In the genomic region with DNA sequence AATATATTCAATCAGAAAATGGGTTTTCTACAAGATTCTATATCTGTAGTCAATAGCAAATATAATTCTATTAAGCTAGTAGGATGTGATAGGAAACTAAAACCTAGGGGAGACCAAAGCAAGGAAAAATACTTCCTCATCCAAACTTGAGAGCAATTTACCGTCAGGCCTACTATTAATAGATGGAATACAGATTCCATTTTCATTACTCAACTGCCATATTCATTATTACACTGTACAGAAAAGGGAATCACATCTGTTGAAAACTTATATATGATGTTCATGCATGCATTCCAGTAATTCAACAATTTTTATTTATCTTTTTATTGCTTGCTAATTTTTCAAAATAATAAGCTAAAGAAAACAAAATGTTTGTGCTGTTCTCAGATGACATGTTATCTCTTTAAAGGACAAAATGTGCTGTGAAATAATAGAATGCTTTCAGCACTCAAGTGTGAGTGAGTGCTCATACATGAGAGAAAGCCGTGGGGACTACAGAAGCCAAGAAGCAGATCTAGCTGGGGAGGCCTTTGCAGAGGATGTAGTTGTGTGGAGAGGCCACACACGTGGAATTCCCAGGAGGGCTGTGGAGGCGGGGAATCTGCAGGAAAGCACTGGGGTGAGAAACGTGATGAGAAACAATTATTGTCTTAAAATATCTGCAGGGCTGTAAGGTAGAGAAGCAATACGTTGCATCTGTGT, we compare ENCODE assay signal across 1 cellular context.
TF ChIP-seq lines count a peak whose summit lies in the region.

No MANE protein-coding gene starts in this region.

TF ChIP-seq in HepG2, 621 proteins besides CTCF, POLR2A, EP300 and RAD21 (continued from another document):
- TF ChIP-seq, protein P1, sequence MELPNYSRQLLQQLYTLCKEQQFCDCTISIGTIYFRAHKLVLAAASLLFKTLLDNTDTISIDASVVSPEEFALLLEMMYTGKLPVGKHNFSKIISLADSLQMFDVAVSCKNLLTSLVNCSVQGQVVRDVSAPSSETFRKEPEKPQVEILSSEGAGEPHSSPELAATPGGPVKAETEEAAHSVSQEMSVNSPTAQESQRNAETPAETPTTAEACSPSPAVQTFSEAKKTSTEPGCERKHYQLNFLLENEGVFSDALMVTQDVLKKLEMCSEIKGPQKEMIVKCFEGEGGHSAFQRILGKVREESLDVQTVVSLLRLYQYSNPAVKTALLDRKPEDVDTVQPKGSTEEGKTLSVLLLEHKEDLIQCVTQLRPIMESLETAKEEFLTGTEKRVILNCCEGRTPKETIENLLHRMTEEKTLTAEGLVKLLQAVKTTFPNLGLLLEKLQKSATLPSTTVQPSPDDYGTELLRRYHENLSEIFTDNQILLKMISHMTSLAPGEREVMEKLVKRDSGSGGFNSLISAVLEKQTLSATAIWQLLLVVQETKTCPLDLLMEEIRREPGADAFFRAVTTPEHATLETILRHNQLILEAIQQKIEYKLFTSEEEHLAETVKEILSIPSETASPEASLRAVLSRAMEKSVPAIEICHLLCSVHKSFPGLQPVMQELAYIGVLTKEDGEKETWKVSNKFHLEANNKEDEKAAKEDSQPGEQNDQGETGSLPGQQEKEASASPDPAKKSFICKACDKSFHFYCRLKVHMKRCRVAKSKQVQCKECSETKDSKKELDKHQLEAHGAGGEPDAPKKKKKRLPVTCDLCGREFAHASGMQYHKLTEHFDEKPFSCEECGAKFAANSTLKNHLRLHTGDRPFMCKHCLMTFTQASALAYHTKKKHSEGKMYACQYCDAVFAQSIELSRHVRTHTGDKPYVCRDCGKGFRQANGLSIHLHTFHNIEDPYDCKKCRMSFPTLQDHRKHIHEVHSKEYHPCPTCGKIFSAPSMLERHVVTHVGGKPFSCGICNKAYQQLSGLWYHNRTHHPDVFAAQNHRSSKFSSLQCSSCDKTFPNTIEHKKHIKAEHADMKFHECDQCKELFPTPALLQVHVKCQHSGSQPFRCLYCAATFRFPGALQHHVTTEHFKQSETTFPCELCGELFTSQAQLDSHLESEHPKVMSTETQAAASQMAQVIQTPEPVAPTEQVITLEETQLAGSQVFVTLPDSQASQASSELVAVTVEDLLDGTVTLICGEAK (IDR thresholded peaks at IDR 0.05): no peak
- TF ChIP-seq, protein P1 (CRISPR knock-in tag; IDR thresholded peaks at IDR 0.05): no peak
- no peak for TF ChIP-seq MXD4 (CRISPR knock-in tag; IDR thresholded peaks at IDR 0.05)
- no peak for TF ChIP-seq TOE1 (CRISPR knock-in tag; IDR thresholded peaks at IDR 0.05)
